ENCODE assay signal across 17 cellular contexts in the genomic region with DNA sequence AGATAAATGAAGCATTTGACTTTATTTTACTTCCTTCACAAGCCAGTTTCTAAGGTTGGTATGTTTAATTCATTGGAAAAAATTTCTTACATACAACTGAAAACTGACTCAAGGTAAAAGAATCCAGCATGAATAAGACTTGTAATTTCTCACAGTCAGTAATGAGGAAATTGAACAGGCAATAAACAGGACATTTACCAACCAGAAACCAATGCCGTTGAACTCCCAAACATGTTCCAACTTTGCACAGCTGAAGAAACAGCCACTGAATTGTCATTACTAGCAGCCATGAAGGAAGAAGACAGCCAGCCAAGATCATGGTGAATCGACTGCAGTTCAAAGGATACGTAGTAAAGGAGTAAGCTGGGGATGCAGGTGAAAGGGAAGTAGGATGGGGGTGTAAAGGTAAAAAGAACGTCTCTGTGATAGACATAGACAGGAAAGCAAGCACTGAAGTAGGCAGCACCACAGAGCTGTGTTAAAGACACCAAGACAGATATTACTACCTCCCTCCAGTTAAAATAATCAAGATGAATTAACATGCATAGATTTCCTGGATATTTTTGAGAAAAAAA. TPM values are rescaled to one million over a fixed set of nuclear protein-coding genes. Genes with fewer than 3 reads are reported as not detected.
A peak's percentile ranks its signal among the peaks of the same experiment; 100 is the strongest.
DNase-seq lines count a peak whose midpoint lies in the region; ATAC-seq, FAIRE-seq and TF ChIP-seq lines count a peak whose summit lies in the region.
"Had no signal": no experiment of that assay in that cellular context is flagged by ENCODE, and none has a peak within 500 bp of the region (broad histone marks: within the 10 kb centered on the region; RNA-seq: fewer than 3 reads in every experiment).

No MANE protein-coding gene starts in this region.

- no peak for TF ChIP-seq CTCF in fibroblast of villous mesenchyme (IDR thresholded peaks at IDR 0.05; ENCODE audit: insufficient read depth, low read depth, low read length)
- TF ChIP-seq CTCF in smooth muscle cell (IDR thresholded peaks at IDR 0.05; ENCODE audit: borderline replicate concordance, insufficient read depth, poor library complexity, severe bottlenecking): no peak
- no peak for TF ChIP-seq CTCF in testis (IDR thresholded peaks at IDR 0.05)
- TF ChIP-seq CTCF in adrenal gland (IDR thresholded peaks at IDR 0.05): no peak

- TF ChIP-seq POLR2A in GM12892 (IDR thresholded peaks at IDR 0.05; ENCODE audit: low read depth, low read length): no peak
- TF ChIP-seq POLR2A in testis (IDR thresholded peaks at IDR 0.05): no peak
- no peak for TF ChIP-seq POLR2A in adrenal gland (IDR thresholded peaks at IDR 0.05)

- no peak overlapping the region for H3K9ac ChIP-seq in smooth muscle cell (ENCODE audit: low read depth)

- H3K27ac ChIP-seq in smooth muscle cell (ENCODE audit: low read depth): no peak overlapping the region
- H3K27ac ChIP-seq in testis: no peak overlapping the region
- H3K27ac ChIP-seq in adrenal gland: no peak overlapping the region

- intact Hi-C loops in testis (cut with DNase I; ENCODE audit: low total_unique reads): no loop called here
- intact Hi-C loops in adrenal gland (cut with DNase I): no loop called here

- H3K36me3 ChIP-seq in smooth muscle cell (ENCODE audit: low read depth): no peaks in the 10 kb centered on the region
- no peaks in the 10 kb centered on the region for H3K36me3 ChIP-seq in testis (ENCODE audit: low read depth, missing control alignments)
- H3K36me3 ChIP-seq in adrenal gland (replicated peaks in 1 of 2): no peaks in the 10 kb centered on the region

- WGBS in smooth muscle cell (ENCODE audit: low lambda C conversion rate): 84% methylated on average over 4 of the region's 4 CpGs
- WGBS in testis, 2 donors: 71 to 84% methylated on average over 4 of the region's 4 CpGs
- WGBS in adrenal gland, 4 donors: 78 to 84% (median 80%) methylated on average over 4 of the region's 4 CpGs

- H3F3A ChIP-seq in smooth muscle cell (ENCODE audit: low read depth): no peaks in the 10 kb centered on the region

- H3K79me2 ChIP-seq in smooth muscle cell (ENCODE audit: low read depth): no peaks in the 10 kb centered on the region

- ATAC-seq in HG03095 (IDR thresholded peaks at IDR 0.05; ENCODE audit: unreplicated experiment): no peak
- ATAC-seq: stimulated activated naive CD8-positive, alpha-beta T cell treated with anti-CD3 and anti-CD28 coated beads, Interleukin-15, Interleukin-2, amounts not matched to agents 100 U/mL and 50 U/mL, for 24 hours had no signal

- no peak overlapping the region for H3K4me3 ChIP-seq in fibroblast of villous mesenchyme (ENCODE audit: low read depth, low read length)
- H3K4me3 ChIP-seq in smooth muscle cell: no peak overlapping the region
- no peak overlapping the region for H3K4me3 ChIP-seq in testis
- H3K4me3 ChIP-seq in adrenal gland: no peak overlapping the region

- H3K9me3 ChIP-seq in smooth muscle cell (replicated peaks; ENCODE audit: low read depth): no peaks in the 10 kb centered on the region
- H3K9me3 ChIP-seq in testis: no peaks in the 10 kb centered on the region
- no peaks in the 10 kb centered on the region for H3K9me3 ChIP-seq in adrenal gland (replicated peaks in 1 of 3)

- peak; percentile 44 for FAIRE-seq in GM12892 (lab: Jason Lieb, UNC)
- FAIRE-seq: GM19239 had no signal

- H3K4me1 ChIP-seq in smooth muscle cell (ENCODE audit: low read depth) (no peaks in the 10 kb centered on the region), testis (no peaks in the 10 kb centered on the region), adrenal gland (replicated peaks in 1 of 2) (peaks cover 0 to 7% of the 10 kb centered on the region in 2 donors)

- H3K27me3 ChIP-seq in smooth muscle cell (ENCODE audit: low read depth) (no peaks in the 10 kb centered on the region), testis (no peaks in the 10 kb centered on the region), adrenal gland (no peaks in the 10 kb centered on the region)

- DNase-seq in GM12892 (ENCODE audit: insufficient read length) (no peak), astrocyte of the hippocampus (ENCODE audit: low read depth, low spot score) (peak; percentile 75), fibroblast of villous mesenchyme (ENCODE audit: low read depth) (peak; percentile 53), smooth muscle cell (lab: John Stamatoyannopoulos, UW; ENCODE audit: unreplicated experiment) (no peak), testis (no peak), SHP77 treated with DMSO at 0.1 percent for 48 hours (lab: John Stamatoyannopoulos, UW) (no peak), adrenal gland (no peak)
- DNase-seq: activated CD4-positive, alpha-beta T cell treated with anti-CD3 and anti-CD28 coated beads, Interleukin-2, amount 50 U/mL, for 1 hour; activated effector memory CD4-positive, alpha-beta T cell treated with anti-CD3 and anti-CD28 coated beads, Interleukin-2, amount 50 U/mL, for 16 hours; COR-L47; cortex of kidney; GOT3; NCI-H1694; stimulated activated CD4-positive, alpha-beta T cell treated with anti-CD3 and anti-CD28 coated beads, Interleukin-2, amount 100 ng/mL, for 48 hours; stimulated activated naive CD8-positive, alpha-beta T cell treated with anti-CD3 and anti-CD28 coated beads, Interleukin-15, Interleukin-2, amounts not matched to agents 100 U/mL and 50 U/mL, for 24 hours had no signal

- no peak overlapping the region for H2AFZ ChIP-seq in smooth muscle cell (ENCODE audit: low read depth)

- H3K4me2 ChIP-seq in smooth muscle cell: peak overlapping the region; percentile 49

- no peaks in the 10 kb centered on the region for H4K20me1 ChIP-seq in smooth muscle cell (ENCODE audit: low read depth)

RNA-seq across cellular contexts. Expression of a gene that starts 21.3 kb away (rescaled TPM):
- polyA plus RNA-seq in GM12892 (2012; ENCODE audit: missing spikeins): 8.6 TPM
- total RNA-seq in fibroblast of villous mesenchyme (37.1 and 39.9 TPM in 2 replicates), smooth muscle cell (17.2 and 17.8 TPM in 2 replicates), testis (10 to 100 TPM; 33.0 to 40.3 TPM), adrenal gland (10 to 100 TPM; 21.5 to 82.6 (median 64.7) TPM)
- polyA plus RNA-seq in smooth muscle cell (4.2 and 5.5 TPM in 2 replicates), testis (ENCODE audit: insufficient read depth, low read depth, low replicate concordance) (27.8 TPM), adrenal gland (10 to 100 TPM in 1 of 3 donors, 1 to 10 TPM in 2; 5.6 to 11.9 (median 7.4) TPM)

Comparison
In these comparisons a context has a peak if more than half of its experiments do, and no peak if none do; other contexts are left out.
1. DNase-seq: peak in astrocyte of the hippocampus (single experiment) and fibroblast of villous mesenchyme (single experiment); none in GM12892 (single experiment), smooth muscle cell (single experiment), testis (single experiment), SHP77 treated with DMSO at 0.1 percent for 48 hours (single experiment) and adrenal gland (0 of 7).